In genomic region chr2:159547031-159547430, GRCh38 we compare ENCODE assay signal across 20 cellular contexts.
"Had no signal": no experiment of that assay in that cellular context is flagged by ENCODE, and none has a peak within 500 bp of the region (broad histone marks: within the 10 kb centered on the region; RNA-seq: fewer than 3 reads in every experiment).

No MANE protein-coding gene starts in this region.

- H3K27ac Mint-ChIP-seq: IgD-negative memory B cell had no signal

- H3K4me3 Mint-ChIP-seq: IgD-negative memory B cell had no signal

- DNase-seq: Kasumi-1, MM.1S, NCI-H1092 treated with DMSO at 0.1 percent for 48 hours, NCI-H1436, NCI-H187, NCI-H2029, NCI-H2081 treated with DMSO at 0.1 percent for 48 hours, NCI-H2171, NCI-H226, NCI-H446 treated with DMSO at 0.1 percent for 48 hours, NCI-H510A treated with DMSO at 0.1 percent for 48 hours, NCI-H69, NCI-H774, RPMI8226, SHP77 had no signal

- H3K4me2 ChIP-seq: KMS-11 had no signal

- H3K27me3 Mint-ChIP-seq: IgD-negative memory B cell had no signal

- ATAC-seq: HepG2, K562, SK-N-SH treated with all-trans-retinoic acid at 6 μM for 48 hours had no signal

- H3K36me3 Mint-ChIP-seq: IgD-negative memory B cell had no signal

- H3K27ac ChIP-seq: KMS-11 had no signal

- H3K4me3 ChIP-seq: K562 had no signal

- H3K9ac ChIP-seq: KMS-11 had no signal
